Comparison of ENCODE assay signal across 19 cellular contexts in genomic region chr10:5252177-5253037, GRCh38. TPM values are rescaled to one million over a fixed set of nuclear protein-coding genes. Genes with fewer than 3 reads are reported as not detected.
A peak's percentile ranks its signal among the peaks of the same experiment; 100 is the strongest.
DNase-seq lines count a peak whose midpoint lies in the region; ATAC-seq, FAIRE-seq and TF ChIP-seq lines count a peak whose summit lies in the region.
"Had no signal": no experiment of that assay in that cellular context is flagged by ENCODE, and none has a peak within 500 bp of the region (broad histone marks: within the 10 kb centered on the region; RNA-seq: fewer than 3 reads in every experiment).

No MANE protein-coding gene starts in this region.

- H3K27me3 Mint-ChIP-seq in neural progenitor cell (ENCODE audit: insufficient read depth, low read depth) = peaks cover 4% of the 10 kb centered on the region
- no peaks in the 10 kb centered on the region for H3K27me3 Mint-ChIP-seq in activated CD4-positive, alpha-beta T cell treated with anti-CD3 and anti-CD28 coated beads, Interleukin-2, amount 10 ng/mL, durations not matched to agents 24 days and 14 days
- H3K27me3 Mint-ChIP-seq: activated naive CD8-positive, alpha-beta T cell; CD4-positive, alpha-beta memory T cell had no signal

- peak; percentile 73 for ATAC-seq in esophagus mucosa
- ATAC-seq: pancreas had no signal

- no peaks in the 10 kb centered on the region for H3K4me1 ChIP-seq in neural progenitor cell
- H3K4me1 ChIP-seq: pancreas, suprapubic skin had no signal

- intact Hi-C loops in activated CD4-positive, alpha-beta T cell treated with anti-CD3 and anti-CD28 coated beads, Interleukin-2, amount 10 ng/mL, durations not matched to agents 24 days and 14 days (cut with micrococcal nuclease) = no loop called here

- no peak overlapping the region for H3K27ac Mint-ChIP-seq in neural progenitor cell
- H3K27ac Mint-ChIP-seq in activated CD4-positive, alpha-beta T cell treated with anti-CD3 and anti-CD28 coated beads, Interleukin-2, amount 10 ng/mL, durations not matched to agents 24 days and 14 days = no peak overlapping the region
- H3K27ac Mint-ChIP-seq: activated naive CD8-positive, alpha-beta T cell; CD4-positive, alpha-beta memory T cell had no signal

- in situ Hi-C loops in GM13977 (cut with MboI; ENCODE audit: low pct_unique_long_range_greater_than_20kb, low sequenced_read_pairs, unreplicated experiment) = no loop called here

- no peak overlapping the region for H3K4me3 Mint-ChIP-seq in neural progenitor cell
- no peak overlapping the region for H3K4me3 Mint-ChIP-seq in activated CD4-positive, alpha-beta T cell treated with anti-CD3 and anti-CD28 coated beads, Interleukin-2, amount 10 ng/mL, durations not matched to agents 24 days and 14 days
- H3K4me3 Mint-ChIP-seq: activated naive CD8-positive, alpha-beta T cell; CD4-positive, alpha-beta memory T cell had no signal

- no peak for TF ChIP-seq POLR2A in GM12891 (IDR thresholded peaks at IDR 0.05; ENCODE audit: low read depth, low read length)

- no peak for TF ChIP-seq CTCF in neural progenitor cell (IDR thresholded peaks at IDR 0.05)
- no peak for TF ChIP-seq CTCF in GM13977 (IDR thresholded peaks at IDR 0.05; ENCODE audit: extremely low read depth, insufficient read depth, missing control alignments)

- no peaks in the 10 kb centered on the region for H3K36me3 ChIP-seq in neural progenitor cell
- H3K36me3 ChIP-seq: esophagus squamous epithelium, pancreas, suprapubic skin had no signal

- H3F3A ChIP-seq in neural progenitor cell (ENCODE audit: low read depth) = no peaks in the 10 kb centered on the region

- no peaks in the 10 kb centered on the region for H3K36me3 Mint-ChIP-seq in neural progenitor cell
- H3K36me3 Mint-ChIP-seq in activated CD4-positive, alpha-beta T cell treated with anti-CD3 and anti-CD28 coated beads, Interleukin-2, amount 10 ng/mL, durations not matched to agents 24 days and 14 days (ENCODE audit: low read depth) = peaks cover 3% of the 10 kb centered on the region
- H3K36me3 Mint-ChIP-seq: activated naive CD8-positive, alpha-beta T cell had no signal

- peaks cover 5% of the 10 kb centered on the region for H3K4me1 Mint-ChIP-seq in neural progenitor cell
- no peaks in the 10 kb centered on the region for H3K4me1 Mint-ChIP-seq in activated CD4-positive, alpha-beta T cell treated with anti-CD3 and anti-CD28 coated beads, Interleukin-2, amount 10 ng/mL, durations not matched to agents 24 days and 14 days
- H3K4me1 Mint-ChIP-seq: CD4-positive, alpha-beta memory T cell had no signal

- no peak overlapping the region for H3K9ac ChIP-seq in neural progenitor cell

- no peaks in the 10 kb centered on the region for H3K79me2 ChIP-seq in neural progenitor cell (ENCODE audit: low read depth)

- H3K27ac ChIP-seq in neural progenitor cell = no peak overlapping the region
- H3K27ac ChIP-seq: 22Rv1, esophagus squamous epithelium, pancreas, suprapubic skin had no signal

- no peak overlapping the region for H3K4me2 ChIP-seq in neural progenitor cell

- H3K9me3 Mint-ChIP-seq in neural progenitor cell = peaks cover 5% of the 10 kb centered on the region
- peaks cover 6% of the 10 kb centered on the region for H3K9me3 Mint-ChIP-seq in activated CD4-positive, alpha-beta T cell treated with anti-CD3 and anti-CD28 coated beads, Interleukin-2, amount 10 ng/mL, durations not matched to agents 24 days and 14 days

- no peaks in the 10 kb centered on the region for H3K27me3 ChIP-seq in neural progenitor cell
- H3K27me3 ChIP-seq: esophagus squamous epithelium, pancreas, suprapubic skin had no signal

- no peaks in the 10 kb centered on the region for H3K9me3 ChIP-seq in neural progenitor cell (ENCODE audit: low read depth)
- H3K9me3 ChIP-seq: esophagus squamous epithelium, pancreas, suprapubic skin had no signal

- no peaks in the 10 kb centered on the region for H4K20me1 ChIP-seq in neural progenitor cell (ENCODE audit: low read depth)

- FAIRE-seq in GM12891 (lab: Jason Lieb, UNC) = no peak
- FAIRE-seq: pancreas had no signal

- peak; percentile 29 for DNase-seq in DMS153 (lab: John Stamatoyannopoulos, UW)
- no peak for DNase-seq in DMS153 treated with DMSO at 0.1 percent for 48 hours (lab: John Stamatoyannopoulos, UW; ENCODE audit: unreplicated experiment)
- DNase-seq in NCI-H226 = peak; percentile 3
- peak; percentile 5 for DNase-seq in neural progenitor cell (ENCODE audit: low spot score)
- no peak for DNase-seq in GM12891 (ENCODE audit: insufficient read length, low spot score)
- no peak for DNase-seq in GM13977 (ENCODE audit: low spot score)
- DNase-seq in activated CD4-positive, alpha-beta T cell treated with anti-CD3 and anti-CD28 coated beads, Interleukin-2, amount 10 ng/mL, durations not matched to agents 24 days and 14 days = no peak
- DNase-seq: activated CD8-positive, alpha-beta memory T cell treated with anti-CD3 and anti-CD28 coated beads, Interleukin-2, amount 50 U/mL, for 48 hours; CD4-positive, alpha-beta memory T cell; esophagus squamous epithelium; NCI-H1694; NCI-H774; pancreas had no signal

- H2AFZ ChIP-seq in neural progenitor cell (replicated peaks) = peak overlapping the region; percentile 7

- no peak overlapping the region for H3K4me3 ChIP-seq in neural progenitor cell
- H3K4me3 ChIP-seq: esophagus squamous epithelium, pancreas, suprapubic skin had no signal

TF ChIP-seq in GM12891, 5 proteins besides CTCF, POLR2A, EP300 and RAD21:
- TF ChIP-seq SPI1 (IDR thresholded peaks at IDR 0.05; ENCODE audit: low read depth, low read length) (no peak), POU2F2 (IDR thresholded peaks at IDR 0.05; ENCODE audit: low read depth, low read length) (no peak), TAF1 (IDR thresholded peaks at IDR 0.05; ENCODE audit: low read depth, low read length) (no peak)
TF ChIP-seq in GM12891: peak in this region for 0.

RNA-seq across cellular contexts. Expression of gene AKR1C4, which starts 55.8 kb away (rescaled TPM):
- total RNA-seq in esophagus mucosa = not detected
- not detected in 2 replicates for total RNA-seq in neural progenitor cell (ENCODE audit: low replicate concordance)
- polyA plus RNA-seq in GM12891 (2012; ENCODE audit: low read depth, missing spikeins) = not detected
- total RNA-seq in activated CD4-positive, alpha-beta T cell treated with anti-CD3 and anti-CD28 coated beads, Interleukin-2, amount 10 ng/mL, durations not matched to agents 24 days and 14 days = not detected in 2 replicates
- total RNA-seq: CD4-positive, alpha-beta memory T cell; cerebellum; esophagus squamous epithelium; SK-MEL-5 had no signal
- polyA plus RNA-seq: CD4-positive, alpha-beta memory T cell had no signal

Comparison
In these comparisons a context has a peak if more than half of its experiments do, and no peak if none do; other contexts are left out.
1. DNase-seq: peak in DMS153 (single experiment), NCI-H226 (single experiment) and neural progenitor cell (single experiment); none in DMS153 treated with DMSO at 0.1 percent for 48 hours (single experiment), GM12891 (single experiment), GM13977 (single experiment) and activated CD4-positive, alpha-beta T cell treated with anti-CD3 and anti-CD28 coated beads, Interleukin-2, amount 10 ng/mL, durations not matched to agents 24 days and 14 days (single experiment).